Comparison of ENCODE assay signal across 1 cellular context in the genomic region with DNA sequence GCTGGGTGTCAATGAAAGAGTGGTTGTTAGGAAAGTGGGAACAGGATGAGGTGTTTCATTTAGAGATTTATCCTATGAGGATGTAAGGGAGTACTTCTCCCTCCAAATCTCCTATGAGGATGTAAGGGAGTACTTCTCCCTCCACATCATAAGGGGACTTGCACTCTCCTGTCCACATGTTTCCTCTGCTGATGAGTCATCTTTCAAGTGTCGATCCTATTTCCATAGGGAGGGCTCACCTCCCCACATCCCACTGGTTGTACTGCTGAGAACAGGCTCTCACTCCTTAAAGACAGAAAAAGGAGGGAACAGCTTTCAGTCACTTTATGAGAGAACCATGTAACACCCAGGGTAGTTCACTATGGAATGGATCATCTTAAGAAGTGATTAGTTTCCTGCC.
TF ChIP-seq lines count a peak whose summit lies in the region.

No MANE protein-coding gene starts in this region.

TF ChIP-seq in IMR-90, 13 proteins besides CTCF, POLR2A, EP300 and RAD21 (continued from another document):
- TF ChIP-seq CHD1 (IDR thresholded peaks at IDR 0.05; ENCODE audit: low read depth, low read length): no peak
- TF ChIP-seq CEBPB (IDR thresholded peaks at IDR 0.05; ENCODE audit: low read depth, low read length): no peak
- TF ChIP-seq MAZ (IDR thresholded peaks at IDR 0.05; ENCODE audit: borderline replicate concordance, low read depth, low read length): no peak
